ENCODE assay signal across 9 cellular contexts in genomic region chr16:73048292-73049050, GRCh38. TPM values are rescaled to one million over a fixed set of nuclear protein-coding genes. Genes with fewer than 3 reads are reported as not detected.
DNase-seq lines count a peak whose midpoint lies in the region; ATAC-seq and TF ChIP-seq lines count a peak whose summit lies in the region.
"Had no signal": no experiment of that assay in that cellular context is flagged by ENCODE, and none has a peak within 500 bp of the region (broad histone marks: within the 10 kb centered on the region; RNA-seq: fewer than 3 reads in every experiment).

No MANE protein-coding gene starts in this region.

- intact Hi-C loops in dendritic cell treated with granulocyte-macrophage colony-stimulating factor and Interleukin-4, amounts not matched to agents 40 ng/mL and 50 ng/mL, for 4 days (cut with micrococcal nuclease), result loop anchor here (5.0 kb wide), 1 partner anchor 216 kb away; no protein-coding TSS in a partner anchor

- H3K4me3 Mint-ChIP-seq in IgD-negative memory B cell (peak overlapping the region; percentile 76 to 83 (median 78)), mesothelial cell of epicardium (peak overlapping the region; percentile 57)
- peak overlapping the region; percentile 80 for H3K4me3 Mint-ChIP-seq in dendritic cell treated with granulocyte-macrophage colony-stimulating factor and Interleukin-4, amounts not matched to agents 40 ng/mL and 50 ng/mL, for 4 days

- H3K9me3 Mint-ChIP-seq in IgD-negative memory B cell (no peaks in the 10 kb centered on the region), mesothelial cell of epicardium (no peaks in the 10 kb centered on the region)
- H3K9me3 Mint-ChIP-seq in dendritic cell treated with granulocyte-macrophage colony-stimulating factor and Interleukin-4, amounts not matched to agents 40 ng/mL and 50 ng/mL, for 4 days, result no peaks in the 10 kb centered on the region
- H3K9me3 Mint-ChIP-seq: activated naive CD4-positive, alpha-beta T cell treated with anti-CD3 and anti-CD28 coated beads, Interleukin-2, amount 50 U/mL, for 72 hours had no signal

- TF ChIP-seq CTCF in mesothelial cell of epicardium (IDR thresholded peaks at IDR 0.05; ENCODE audit: unreplicated experiment), result no peak

- H3K27ac Mint-ChIP-seq in IgD-negative memory B cell (peak overlapping the region in 2 of 3 donors; percentile 82), mesothelial cell of epicardium (peak overlapping the region; percentile 93)
- peak overlapping the region; percentile 78 for H3K27ac Mint-ChIP-seq in dendritic cell treated with granulocyte-macrophage colony-stimulating factor and Interleukin-4, amounts not matched to agents 40 ng/mL and 50 ng/mL, for 4 days
- H3K27ac Mint-ChIP-seq: activated naive CD4-positive, alpha-beta T cell treated with anti-CD3 and anti-CD28 coated beads, Interleukin-2, amount 50 U/mL, for 72 hours had no signal

- DNase-seq in NCI-H1092 treated with DMSO at 0.1 percent for 48 hours (lab: John Stamatoyannopoulos, UW), result peak; percentile 51
- DNase-seq in NCI-H1092 (lab: John Stamatoyannopoulos, UW), result no peak
- DNase-seq in mesothelial cell of epicardium (ENCODE audit: low spot score in 2 of 2, unreplicated experiment in 2 of 2), result no peak
- no peak for DNase-seq in central memory CD4-positive, alpha-beta T cell

- no peaks in the 10 kb centered on the region for H3K36me3 Mint-ChIP-seq in IgD-negative memory B cell
- peaks cover 2% of the 10 kb centered on the region for H3K36me3 Mint-ChIP-seq in dendritic cell treated with granulocyte-macrophage colony-stimulating factor and Interleukin-4, amounts not matched to agents 40 ng/mL and 50 ng/mL, for 4 days (ENCODE audit: low read depth)
- no peaks in the 10 kb centered on the region for H3K36me3 Mint-ChIP-seq in mesothelial cell of epicardium
- H3K36me3 Mint-ChIP-seq: activated naive CD4-positive, alpha-beta T cell treated with anti-CD3 and anti-CD28 coated beads, Interleukin-2, amount 50 U/mL, for 72 hours had no signal

- H3K27me3 Mint-ChIP-seq in IgD-negative memory B cell, result peaks cover 6% of the 10 kb centered on the region
- H3K27me3 Mint-ChIP-seq in dendritic cell treated with granulocyte-macrophage colony-stimulating factor and Interleukin-4, amounts not matched to agents 40 ng/mL and 50 ng/mL, for 4 days, result peaks cover 3% of the 10 kb centered on the region
- H3K27me3 Mint-ChIP-seq in mesothelial cell of epicardium (ENCODE audit: low read depth), result no peaks in the 10 kb centered on the region

- no peak for ATAC-seq in HG03378 (IDR thresholded peaks at IDR 0.05; ENCODE audit: unreplicated experiment)
- ATAC-seq in HG02840 (IDR thresholded peaks at IDR 0.05; ENCODE audit: low FRiP score, unreplicated experiment), result no peak

- H3K4me1 Mint-ChIP-seq in IgD-negative memory B cell (peaks cover 18 to 33% (median 19%) of the 10 kb centered on the region in 3 donors), mesothelial cell of epicardium (peaks cover 48% of the 10 kb centered on the region)
- peaks cover 51% of the 10 kb centered on the region for H3K4me1 Mint-ChIP-seq in dendritic cell treated with granulocyte-macrophage colony-stimulating factor and Interleukin-4, amounts not matched to agents 40 ng/mL and 50 ng/mL, for 4 days (ENCODE audit: low read depth)

RNA-seq across cellular contexts. Expression of gene ZFHX3, which starts 0.5 kb away (rescaled TPM):
- polyA plus RNA-seq in IgD-negative memory B cell, result 1.6 TPM
- 63.8 to 68.1 TPM (median 67.1 TPM) in 3 replicates for total RNA-seq in mesothelial cell of epicardium
